ENCODE assay signal across 1 cellular context in the genomic region with DNA sequence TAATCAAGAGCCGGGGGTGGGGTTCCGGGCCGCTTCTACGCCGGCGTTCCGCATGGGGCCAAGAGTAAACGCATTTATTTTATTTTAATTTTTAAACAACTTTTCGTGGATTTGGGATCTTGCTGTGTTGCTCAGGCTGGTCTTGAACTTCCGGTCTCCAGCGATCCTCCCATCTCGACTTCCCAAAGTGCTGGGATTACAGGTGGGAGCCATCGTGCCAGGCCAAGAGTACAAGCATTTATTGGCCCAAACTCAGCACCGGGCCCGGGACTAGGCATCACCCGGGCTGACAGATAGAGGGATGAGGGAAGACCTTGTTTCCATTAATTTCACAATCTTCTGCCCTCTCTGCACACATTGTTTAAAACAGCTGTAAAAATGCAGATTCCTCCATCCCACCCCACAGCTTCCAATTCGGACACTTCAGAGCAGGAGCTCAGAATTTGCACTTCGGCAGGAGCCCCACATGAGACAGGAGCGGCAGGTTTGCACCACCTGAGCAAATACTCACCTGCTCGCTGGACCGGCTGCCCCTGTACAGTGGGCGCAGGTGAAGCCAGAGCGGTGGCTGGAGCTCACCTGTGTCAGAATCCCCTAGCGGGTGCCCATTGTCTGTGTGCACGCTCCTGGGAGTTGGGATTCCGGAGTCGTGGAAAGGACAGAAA.
TF ChIP-seq lines count a peak whose summit lies in the region.

No MANE protein-coding gene starts in this region.

TF ChIP-seq in HepG2, 621 proteins besides CTCF, POLR2A, EP300 and RAD21 (continued from another document):
- no peak for TF ChIP-seq ETS1 (CRISPR knock-in tag; IDR thresholded peaks at IDR 0.05)
- TF ChIP-seq YY1 (IDR thresholded peaks at IDR 0.05; ENCODE audit: insufficient read depth, insufficient replicate concordance, low read depth, low read length): no peak
- 0 out of 2 replicates have a peak, but pooled peaks have one; percentile 22 for TF ChIP-seq HIVEP1 (CRISPR knock-in tag; IDR thresholded peaks at IDR 0.05)
- TF ChIP-seq ZEB1 (IDR thresholded peaks at IDR 0.05; ENCODE audit: insufficient replicate concordance, low read depth): peak; percentile 57
